Comparison of ENCODE assay signal across 8 cellular contexts in genomic region chr19:1237754-1238372, GRCh38. TPM values are rescaled to one million over a fixed set of nuclear protein-coding genes. Genes with fewer than 3 reads are reported as not detected.
DNase-seq lines count a peak whose midpoint lies in the region; TF ChIP-seq lines count a peak whose summit lies in the region.

Gene CBARP (minus strand): TSS chr19:1238005. CDS start chr19:1236100, 1,905 bp downstream.

- H3K36me3 ChIP-seq in hepatocyte (replicated peaks; ENCODE audit: insufficient read depth, low read depth): no peaks in the 10 kb centered on the region
- no peaks in the 10 kb centered on the region for H3K36me3 ChIP-seq in spleen

- peaks cover 14% of the 10 kb centered on the region for H3K79me2 ChIP-seq in hepatocyte

- H3K27ac ChIP-seq in hepatocyte (peak within 1 kb of the TSS; percentile 46), spleen (peak within 1 kb of the TSS in 3 of 8 donors; percentile 8 to 69 (median 31))

- H3K36me3 Mint-ChIP-seq in activated naive CD8-positive, alpha-beta T cell treated with anti-CD3 and anti-CD28 coated beads for 36 hours: no peaks in the 10 kb centered on the region

- H3K4me2 ChIP-seq in hepatocyte: peak within 1 kb of the TSS; percentile 100

- H3K9me2 ChIP-seq in hepatocyte (replicated peaks; ENCODE audit: insufficient read depth): no peaks in the 10 kb centered on the region

- H2AFZ ChIP-seq in hepatocyte: peak within 1 kb of the TSS; percentile 26

- no peak for TF ChIP-seq POLR2A in spleen (IDR thresholded peaks at IDR 0.05)

- H3K4me3 ChIP-seq in hepatocyte (peak within 1 kb of the TSS; percentile 97), spleen (peak within 1 kb of the TSS in 7 of 8 donors; percentile 27 to 71 (median 45))

- TF ChIP-seq CTCF in hepatocyte (IDR thresholded peaks at IDR 0.05; ENCODE audit: poor library complexity): no peak
- TF ChIP-seq CTCF in spleen (IDR thresholded peaks at IDR 0.05 in 8 of 11, conservative IDR thresholded peaks at IDR 0.05 in 3 of 11): no peak

- H3K27me3 ChIP-seq in hepatocyte: no peaks in the 10 kb centered on the region
- peaks cover 0 to 51% (median 18%) of the 10 kb centered on the region in 7 donors for H3K27me3 ChIP-seq in spleen (replicated peaks in 1 of 7)

- H3K27me3 Mint-ChIP-seq in activated naive CD8-positive, alpha-beta T cell treated with anti-CD3 and anti-CD28 coated beads for 36 hours: peaks cover 6% of the 10 kb centered on the region

- peaks cover 20% of the 10 kb centered on the region for H3K4me1 Mint-ChIP-seq in activated naive CD8-positive, alpha-beta T cell treated with anti-CD3 and anti-CD28 coated beads for 36 hours

- WGBS in hepatocyte (ENCODE audit: low lambda C conversion rate, missing lambda C conversion rate): 3% methylated on average over 11 of the region's 87 CpGs
- 1 to 20% (median 1%) methylated on average over 1 to 87 of the region's 87 CpGs for WGBS in spleen, 5 donors

- no peak within 1 kb of the TSS for H3K27ac Mint-ChIP-seq in activated naive CD8-positive, alpha-beta T cell treated with anti-CD3 and anti-CD28 coated beads for 36 hours

- no peaks in the 10 kb centered on the region for H3K9me3 ChIP-seq in hepatocyte (ENCODE audit: low read depth)
- H3K9me3 ChIP-seq in spleen: no peaks in the 10 kb centered on the region

- DNase-seq in COLO668 (lab: John Stamatoyannopoulos, UW; ENCODE audit: unreplicated experiment): peak; percentile 44
- DNase-seq in HuH-7.5 (ENCODE audit: low spot score): peak; percentile 91
- DNase-seq in activated naive CD8-positive, alpha-beta T cell treated with anti-CD3 and anti-CD28 coated beads for 36 hours: peak; percentile 47
- peak; percentile 84 for DNase-seq in hepatocyte (ENCODE audit: low spot score)
- DNase-seq in spleen: no peak
- no peak for DNase-seq in MV-4-11 (lab: John Stamatoyannopoulos, UW)
- DNase-seq in stimulated activated CD4-positive, alpha-beta T cell treated with anti-CD3 and anti-CD28 coated beads, Interleukin-1b, Interleukin-23, amount 100 ng/mL, for 48 hours: no peak
- no peak for DNase-seq in activated gamma-delta T cell treated with Interleukin-2 at 50 U/mL for 16 hours

- no peaks in the 10 kb centered on the region for H3K9me3 Mint-ChIP-seq in activated naive CD8-positive, alpha-beta T cell treated with anti-CD3 and anti-CD28 coated beads for 36 hours

- H3K4me1 ChIP-seq in hepatocyte (ENCODE audit: insufficient read depth) (peaks cover 25% of the 10 kb centered on the region), spleen (peaks cover 37 to 77% (median 60%) of the 10 kb centered on the region in 6 donors)

- no peaks in the 10 kb centered on the region for H4K20me1 ChIP-seq in hepatocyte (ENCODE audit: insufficient read depth, poor library complexity, severe bottlenecking)

- peak within 1 kb of the TSS; percentile 75 for H3K4me3 Mint-ChIP-seq in activated naive CD8-positive, alpha-beta T cell treated with anti-CD3 and anti-CD28 coated beads for 36 hours

- intact Hi-C loops in spleen (cut with DNase I; ENCODE audit: low total_unique reads): no loop called here

RNA-seq across cellular contexts. Expression of gene CBARP, which starts in this region (rescaled TPM):
- total RNA-seq in activated naive CD8-positive, alpha-beta T cell treated with anti-CD3 and anti-CD28 coated beads for 36 hours: under 1 TPM; 0.33 to 0.46 TPM
- total RNA-seq in hepatocyte (1.1 and 4.2 TPM in 2 replicates), spleen (1 to 10 TPM in 1 of 7 donors, under 1 TPM in 5, not detected in 1; 0.12 to 1.2 (median 0.41) TPM)
- polyA plus RNA-seq in hepatocyte (7.1 and 10.7 TPM in 2 replicates), spleen (under 1 TPM in 2 of 3 donors, not detected in 1; 0.05 to 0.48 TPM)

Comparison
In these comparisons a context has a peak if more than half of its experiments do, and no peak if none do; other contexts are left out.
1. Peak in DNase-seq in activated naive CD8-positive, alpha-beta T cell treated with anti-CD3 and anti-CD28 coated beads for 36 hours; RNA of the gene not detected or under 1 TPM.
2. DNase-seq: peak in COLO668 (single experiment), HuH-7.5 (single experiment) and hepatocyte (single experiment); none in spleen (single experiment), MV-4-11 (single experiment), stimulated activated CD4-positive, alpha-beta T cell treated with anti-CD3 and anti-CD28 coated beads, Interleukin-1b, Interleukin-23, amount 100 ng/mL, for 48 hours (single experiment) and activated gamma-delta T cell treated with Interleukin-2 at 50 U/mL for 16 hours (single experiment).